28 cellular contexts compared by ENCODE assay signal in genomic region chr1:70440642-70441391, GRCh38. TPM values are rescaled to one million over a fixed set of nuclear protein-coding genes. Genes with fewer than 3 reads are reported as not detected.
A peak's percentile ranks its signal among the peaks of the same experiment; 100 is the strongest.
DNase-seq lines count a peak whose midpoint lies in the region; ATAC-seq and TF ChIP-seq lines count a peak whose summit lies in the region.
"Had no signal": no experiment of that assay in that cellular context is flagged by ENCODE, and none has a peak within 500 bp of the region (broad histone marks: within the 10 kb centered on the region; RNA-seq: fewer than 3 reads in every experiment).

No MANE protein-coding gene starts in this region.

- H3K9me3 Mint-ChIP-seq in GM23338 (no peaks in the 10 kb centered on the region), MCF 10A (ENCODE audit: unreplicated experiment) (no peaks in the 10 kb centered on the region)
- H3K9me3 Mint-ChIP-seq: activated CD4-positive, alpha-beta T cell treated with anti-CD3 and anti-CD28 coated beads, Interleukin-2, amount 10 ng/mL, durations not matched to agents 24 days and 14 days; activated naive CD8-positive, alpha-beta T cell treated with anti-CD3 and anti-CD28 coated beads for 36 hours; nephron progenitor cell; T-helper 2 cell treated with Interferon-gamma antibody and Interleukin-4, amounts not matched to agents 5 μg/mL and 100 μg/mL, for 36 hours had no signal

- H3K9me2 ChIP-seq in GM23338 (ENCODE audit: insufficient read depth), result no peaks in the 10 kb centered on the region

- peaks cover 30% of the 10 kb centered on the region for H3K36me3 ChIP-seq in GM23338 (ENCODE audit: insufficient read depth)
- H3K36me3 ChIP-seq in colonic mucosa, result no peaks in the 10 kb centered on the region
- H3K36me3 ChIP-seq in mucosa of descending colon (ENCODE audit: low read depth), result no peaks in the 10 kb centered on the region

- TF ChIP-seq CTCF in GM23338 (conservative IDR thresholded peaks at IDR 0.05; ENCODE audit: low read depth in 2 of 2), result no peak
- TF ChIP-seq CTCF in colonic mucosa (IDR thresholded peaks at IDR 0.05), result no peak
- TF ChIP-seq CTCF in mucosa of descending colon (IDR thresholded peaks at IDR 0.05), result no peak
- TF ChIP-seq CTCF in MCF 10A (IDR thresholded peaks at IDR 0.05; ENCODE audit: unreplicated experiment), result no peak

- no peak overlapping the region for H3K4me2 ChIP-seq in GM23338

- POLR2A ChIA-PET in MCF 10A (lab: Yijun Ruan, JAX), result no interaction called here

- H3K27ac Mint-ChIP-seq in GM23338 (peak overlapping the region; percentile 85), MCF 10A (ENCODE audit: low read depth, unreplicated experiment) (no peak overlapping the region)
- H3K27ac Mint-ChIP-seq: activated CD4-positive, alpha-beta T cell treated with anti-CD3 and anti-CD28 coated beads, Interleukin-2, amount 10 ng/mL, durations not matched to agents 24 days and 14 days; activated naive CD8-positive, alpha-beta T cell treated with anti-CD3 and anti-CD28 coated beads for 36 hours; T-helper 2 cell treated with Interferon-gamma antibody and Interleukin-4, amounts not matched to agents 5 μg/mL and 100 μg/mL, for 36 hours had no signal

- no TSS peak for BruUV-seq in MCF 10A (replicated peaks; lab: Mats Ljungman, UMichigan)

- ATAC-seq in GM23338, result no peak
- ATAC-seq in mucosa of descending colon, result peak; percentile 93
- no peak for ATAC-seq in GM21528 (IDR thresholded peaks at IDR 0.05; ENCODE audit: low FRiP score, unreplicated experiment)
- ATAC-seq: upper lobe of right lung had no signal

- DNase-seq in GM23338 (ENCODE audit: low spot score) (no peak), NCI-H69 (lab: John Stamatoyannopoulos, UW) (peak; percentile 5), colonic mucosa (peak; percentile 76), mucosa of descending colon (peak in 2 of 3 donors; percentile 44 to 78), MCF 10A (ENCODE audit: unreplicated experiment) (no peak), NCI-H2107 (lab: John Stamatoyannopoulos, UW) (no peak)
- DNase-seq: activated CD4-positive, alpha-beta T cell treated with anti-CD3 and anti-CD28 coated beads, Interleukin-2, amount 10 ng/mL, durations not matched to agents 24 days and 14 days; activated gamma-delta T cell; activated naive CD8-positive, alpha-beta T cell treated with anti-CD3 and anti-CD28 coated beads for 36 hours; activated T-cell treated with anti-CD3 and anti-CD28 coated beads, Interleukin-2, amount 50 U/mL, for 1 hour; anterior cingulate cortex; C1 segment of cervical spinal cord; COR-L47; effector memory CD4-positive, alpha-beta T cell; HCEC 1CT; IMR-90; mammary epithelial cell; NCI-H1048; NCI-H1694 treated with DMSO at 0.1 percent for 48 hours; NCI-H526; nephron progenitor cell; SHP77; small intestine; stimulated activated naive CD4-positive, alpha-beta T cell; upper lobe of right lung; WERI-Rb-1 had no signal

- H2AFZ ChIP-seq in GM23338, result no peak overlapping the region

- H4K20me1 ChIP-seq in GM23338 (replicated peaks; ENCODE audit: insufficient read depth), result 0 out of 2 replicates have a peak, but pooled peaks cover 4% of the 10 kb centered on the region

- H3F3A ChIP-seq in GM23338 (replicated peaks; ENCODE audit: low read depth), result 0 out of 2 replicates have a peak, but pooled peaks cover 4% of the 10 kb centered on the region

- CTCF ChIA-PET in MCF 10A (lab: Yijun Ruan, JAX), result no interaction called here

- H3K4me3 Mint-ChIP-seq in GM23338 (no peak overlapping the region), MCF 10A (ENCODE audit: unreplicated experiment) (no peak overlapping the region)
- H3K4me3 Mint-ChIP-seq: activated CD4-positive, alpha-beta T cell treated with anti-CD3 and anti-CD28 coated beads, Interleukin-2, amount 10 ng/mL, durations not matched to agents 24 days and 14 days; activated naive CD8-positive, alpha-beta T cell treated with anti-CD3 and anti-CD28 coated beads for 36 hours; nephron progenitor cell; T-helper 2 cell treated with Interferon-gamma antibody and Interleukin-4, amounts not matched to agents 5 μg/mL and 100 μg/mL, for 36 hours had no signal

- no peak overlapping the region for H3K4me3 ChIP-seq in GM23338
- H3K4me3 ChIP-seq in colonic mucosa, result no peak overlapping the region
- no peak overlapping the region for H3K4me3 ChIP-seq in mucosa of descending colon
- H3K4me3 ChIP-seq: upper lobe of right lung had no signal

- H3K36me3 Mint-ChIP-seq in GM23338 (ENCODE audit: low read depth), result peaks cover 49% of the 10 kb centered on the region
- H3K36me3 Mint-ChIP-seq in MCF 10A (ENCODE audit: insufficient read depth, unreplicated experiment), result no peaks in the 10 kb centered on the region

- H3K27ac ChIP-seq in GM23338 (ENCODE audit: low read depth) (peak overlapping the region; percentile 73), colonic mucosa (no peak overlapping the region)
- H3K27ac ChIP-seq: upper lobe of right lung, WERI-Rb-1 had no signal

- H3K9ac ChIP-seq in colonic mucosa (ENCODE audit: low read depth in 2 of 2, low read length in 2 of 2), result no peak overlapping the region

- intact Hi-C loops in colonic mucosa (cut with DNase I), result loop anchor here (10.0 kb wide), 1 partner anchor 54 kb away; no protein-coding TSS in a partner anchor
- intact Hi-C loops in mucosa of descending colon (cut with DNase I, micrococcal nuclease), result no loop called here
- intact Hi-C loops in MCF 10A (cut with micrococcal nuclease), result no loop called here

- peaks cover 30% of the 10 kb centered on the region for H3K4me1 Mint-ChIP-seq in GM23338
- H3K4me1 Mint-ChIP-seq in MCF 10A (ENCODE audit: insufficient read depth, unreplicated experiment), result no peaks in the 10 kb centered on the region
- H3K4me1 Mint-ChIP-seq: nephron progenitor cell had no signal

- H3K27me3 Mint-ChIP-seq in GM23338 (ENCODE audit: insufficient read depth, low read depth, poor library complexity), result no peaks in the 10 kb centered on the region
- H3K27me3 Mint-ChIP-seq in MCF 10A (ENCODE audit: insufficient read depth, unreplicated experiment), result no peaks in the 10 kb centered on the region
- H3K27me3 Mint-ChIP-seq: activated CD4-positive, alpha-beta T cell treated with anti-CD3 and anti-CD28 coated beads, Interleukin-2, amount 10 ng/mL, durations not matched to agents 24 days and 14 days; activated naive CD8-positive, alpha-beta T cell treated with anti-CD3 and anti-CD28 coated beads for 36 hours had no signal

- H3K79me2 ChIP-seq in GM23338 (replicated peaks; ENCODE audit: insufficient read depth), result no peaks in the 10 kb centered on the region

- H3K4me1 ChIP-seq in GM23338 (ENCODE audit: insufficient read depth), result peaks cover 34% of the 10 kb centered on the region
- H3K4me1 ChIP-seq in colonic mucosa, result peaks cover 3% of the 10 kb centered on the region
- no peaks in the 10 kb centered on the region for H3K4me1 ChIP-seq in mucosa of descending colon (ENCODE audit: low read depth)
- H3K4me1 ChIP-seq: upper lobe of right lung had no signal

- no peaks in the 10 kb centered on the region for H3K9me3 ChIP-seq in colonic mucosa
- H3K9me3 ChIP-seq in mucosa of descending colon, result no peaks in the 10 kb centered on the region
- H3K9me3 ChIP-seq: upper lobe of right lung had no signal

- H3K27me3 ChIP-seq in GM23338 (ENCODE audit: insufficient read depth) (no peaks in the 10 kb centered on the region), colonic mucosa (no peaks in the 10 kb centered on the region)
- H3K27me3 ChIP-seq: upper lobe of right lung had no signal

TF ChIP-seq in GM23338, 12 proteins besides CTCF, POLR2A, EP300 and RAD21 (continues in another document):
- TF ChIP-seq NANOG (IDR thresholded peaks at IDR 0.05; ENCODE audit: borderline replicate concordance) (no peak), JUNB (IDR thresholded peaks at IDR 0.05; ENCODE audit: unreplicated experiment) (no peak)
- TF ChIP-seq, protein P1, sequence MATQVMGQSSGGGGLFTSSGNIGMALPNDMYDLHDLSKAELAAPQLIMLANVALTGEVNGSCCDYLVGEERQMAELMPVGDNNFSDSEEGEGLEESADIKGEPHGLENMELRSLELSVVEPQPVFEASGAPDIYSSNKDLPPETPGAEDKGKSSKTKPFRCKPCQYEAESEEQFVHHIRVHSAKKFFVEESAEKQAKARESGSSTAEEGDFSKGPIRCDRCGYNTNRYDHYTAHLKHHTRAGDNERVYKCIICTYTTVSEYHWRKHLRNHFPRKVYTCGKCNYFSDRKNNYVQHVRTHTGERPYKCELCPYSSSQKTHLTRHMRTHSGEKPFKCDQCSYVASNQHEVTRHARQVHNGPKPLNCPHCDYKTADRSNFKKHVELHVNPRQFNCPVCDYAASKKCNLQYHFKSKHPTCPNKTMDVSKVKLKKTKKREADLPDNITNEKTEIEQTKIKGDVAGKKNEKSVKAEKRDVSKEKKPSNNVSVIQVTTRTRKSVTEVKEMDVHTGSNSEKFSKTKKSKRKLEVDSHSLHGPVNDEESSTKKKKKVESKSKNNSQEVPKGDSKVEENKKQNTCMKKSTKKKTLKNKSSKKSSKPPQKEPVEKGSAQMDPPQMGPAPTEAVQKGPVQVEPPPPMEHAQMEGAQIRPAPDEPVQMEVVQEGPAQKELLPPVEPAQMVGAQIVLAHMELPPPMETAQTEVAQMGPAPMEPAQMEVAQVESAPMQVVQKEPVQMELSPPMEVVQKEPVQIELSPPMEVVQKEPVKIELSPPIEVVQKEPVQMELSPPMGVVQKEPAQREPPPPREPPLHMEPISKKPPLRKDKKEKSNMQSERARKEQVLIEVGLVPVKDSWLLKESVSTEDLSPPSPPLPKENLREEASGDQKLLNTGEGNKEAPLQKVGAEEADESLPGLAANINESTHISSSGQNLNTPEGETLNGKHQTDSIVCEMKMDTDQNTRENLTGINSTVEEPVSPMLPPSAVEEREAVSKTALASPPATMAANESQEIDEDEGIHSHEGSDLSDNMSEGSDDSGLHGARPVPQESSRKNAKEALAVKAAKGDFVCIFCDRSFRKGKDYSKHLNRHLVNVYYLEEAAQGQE (IDR thresholded peaks at IDR 0.05; ENCODE audit: unreplicated experiment), result no peak

RNA-seq across cellular contexts. Expression of gene CTH, which starts 29.7 kb away (rescaled TPM):
- 34.3 and 35.9 TPM in 2 replicates for total RNA-seq in GM23338 (2014; rRNA removed; shearing (Covaris generic))
- polyA plus RNA-seq in GM23338 (2016; fragmentation: Nextera tagmentation; extraction: Ambion mirVana), result 25.3 and 31.0 TPM in 2 replicates
- total RNA-seq in colonic mucosa (10 to 100 TPM; 10.7 to 16.6 TPM), mucosa of descending colon (10 to 100 TPM in 1 of 3 donors, 1 to 10 TPM in 2; 5.4 to 13.8 (median 7.2) TPM), MCF 10A (2022) (3.4 TPM in 2 replicates)

Comparison
In these comparisons a context has a peak if more than half of its experiments do, and no peak if none do; other contexts are left out.
1. DNase-seq: peak in NCI-H69 (single experiment), colonic mucosa (single experiment) and mucosa of descending colon (2 of 3); none in GM23338 (single experiment), MCF 10A (single experiment) and NCI-H2107 (single experiment).